ENCODE assay signal across 27 cellular contexts in genomic region chr16:10684541-10685151, GRCh38. TPM values are rescaled to one million over a fixed set of nuclear protein-coding genes. Genes with fewer than 3 reads are reported as not detected.
"Had no signal": no experiment of that assay in that cellular context is flagged by ENCODE, and none has a peak within 500 bp of the region (broad histone marks: within the 10 kb centered on the region; RNA-seq: fewer than 3 reads in every experiment).

No MANE protein-coding gene starts in this region.

- H3K27ac Mint-ChIP-seq: activated naive CD8-positive, alpha-beta T cell; activated T-helper 2 cell treated with anti-CD3 and anti-CD28 coated beads, Interferon-gamma antibody, Interleukin-2, Interleukin-4, amounts not matched to agents 10 μg/mL and 5 μg/mL and 100 μg/mL, durations not matched to agents 14 hours and 24 hours and 36 hours; immature natural killer cell; progenitor cell of endocrine pancreas; WTC11 had no signal

- H3K4me1 ChIP-seq: adrenal gland, ascending aorta, uterus had no signal

- H3K36me3 ChIP-seq: adrenal gland, ascending aorta, thyroid gland, uterus had no signal

- H3K27me3 Mint-ChIP-seq: activated naive CD8-positive, alpha-beta T cell had no signal

- H3K27me3 ChIP-seq: adrenal gland, ascending aorta, hepatocyte, thyroid gland, uterus had no signal

- H3K9me3 ChIP-seq: adrenal gland, ascending aorta, thyroid gland, uterus had no signal

- H3K36me3 Mint-ChIP-seq: activated naive CD8-positive, alpha-beta T cell; immature natural killer cell; WTC11 had no signal

- H3K9me3 Mint-ChIP-seq: activated T-cell treated with anti-CD3 and anti-CD28 coated beads, Interleukin-2, amount 50 U/mL, for 4 hours; activated T-helper 2 cell treated with anti-CD3 and anti-CD28 coated beads, Interferon-gamma antibody, Interleukin-2, Interleukin-4, amounts not matched to agents 10 μg/mL and 5 μg/mL and 100 μg/mL, durations not matched to agents 14 hours and 24 hours and 36 hours; immature natural killer cell; neural crest cell; WTC11 had no signal

- H2AFZ ChIP-seq: hepatocyte had no signal

- H3K4me3 Mint-ChIP-seq: activated naive CD8-positive, alpha-beta T cell; activated T-cell treated with anti-CD3 and anti-CD28 coated beads, Interleukin-2, amount 50 U/mL, for 4 hours; immature natural killer cell; neural crest cell; WTC11 had no signal

- H3K4me3 ChIP-seq: adrenal gland, ascending aorta, hepatocyte, thyroid gland, uterus had no signal

- DNase-seq: activated CD4-positive, alpha-beta T cell treated with anti-CD3 and anti-CD28 coated beads, Interleukin-2, amount 50 U/mL, for 4 hours; activated CD8-positive, alpha-beta memory T cell treated with anti-CD3 and anti-CD28 coated beads, Interleukin-2, amount 50 U/mL, for 48 hours; activated naive CD4-positive, alpha-beta T cell; activated T-cell treated with anti-CD3 and anti-CD28 coated beads, Interleukin-2, amount 50 U/mL, for 4 hours; central memory CD4-positive, alpha-beta T cell; effector memory CD4-positive, alpha-beta T cell; foreskin melanocyte; immature natural killer cell; retina; stimulated activated CD4-positive, alpha-beta T cell treated with anti-CD3 and anti-CD28 coated beads, Interleukin-4, amount 100 ng/mL, for 24 hours; stimulated activated naive CD8-positive, alpha-beta T cell treated with anti-CD3 and anti-CD28 coated beads, Interleukin-15, Interleukin-2, amounts not matched to agents 100 U/mL and 50 U/mL, for 24 hours; T1000; uterus had no signal

- H3K27ac ChIP-seq: adrenal gland, ascending aorta, hepatocyte, thyroid gland, uterus had no signal

- H3K4me1 Mint-ChIP-seq: immature natural killer cell had no signal

- H3K79me2 ChIP-seq: hepatocyte had no signal

- H3K4me2 ChIP-seq: hepatocyte had no signal

- ATAC-seq: activated T-cell treated with anti-CD3 and anti-CD28 coated beads, Interleukin-2, amount 50 U/mL, for 4 hours; left lobe of liver; stimulated activated naive CD8-positive, alpha-beta T cell treated with anti-CD3 and anti-CD28 coated beads, Interleukin-15, Interleukin-2, amounts not matched to agents 100 U/mL and 50 U/mL, for 24 hours; WTC11 had no signal

RNA-seq across cellular contexts. Expression of gene TEKT5, which starts 10.1 kb away (rescaled TPM):
- total RNA-seq: activated CD8-positive, alpha-beta memory T cell treated with anti-CD3 and anti-CD28 coated beads for 36 hours; activated T-cell treated with anti-CD3 and anti-CD28 coated beads, Interleukin-2, amount 50 U/mL, for 4 hours; activated T-helper 2 cell treated with anti-CD3 and anti-CD28 coated beads, Interferon-gamma antibody, Interleukin-2, Interleukin-4, amounts not matched to agents 10 μg/mL and 5 μg/mL and 100 μg/mL, durations not matched to agents 14 hours and 24 hours and 36 hours; ascending aorta; dermis microvascular lymphatic vessel endothelial cell; hepatocyte; lung microvascular endothelial cell; T-helper 1 cell treated with Interleukin-12 subunit alpha and Interleukin-12 subunit beta and Interleukin-4 antibody, amounts not matched to agents 30 ng/mL and 1 ng/mL, for 36 hours had no signal
